Comparison of ENCODE assay signal across 1 cellular context in genomic region chr10:73840403-73841301, GRCh38.
TF ChIP-seq lines count a peak whose summit lies in the region.

No MANE protein-coding gene starts in this region.

TF ChIP-seq in HepG2, 621 proteins besides CTCF, POLR2A, EP300 and RAD21 (continued from another document and continues in another):
- TF ChIP-seq DZIP1 (CRISPR knock-in tag; IDR thresholded peaks at IDR 0.05) (no peak), KDM3A (CRISPR knock-in tag; IDR thresholded peaks at IDR 0.05; ENCODE audit: low read depth) (0 out of 2 replicates have a peak, but pooled peaks have one; percentile 31), ZNF253 (CRISPR knock-in tag; IDR thresholded peaks at IDR 0.05; ENCODE audit: borderline replicate concordance) (no peak), TBP (CRISPR knock-in tag; IDR thresholded peaks at IDR 0.05) (no peak), ZFP1 (CRISPR knock-in tag; IDR thresholded peaks at IDR 0.05) (0 out of 2 replicates have a peak, but pooled peaks have one; percentile 53), ZBTB33 (CRISPR knock-in tag; IDR thresholded peaks at IDR 0.05) (peak; percentile 21; the same call in 1 of the 2 replicates), ZNF280B (CRISPR knock-in tag; IDR thresholded peaks at IDR 0.05; ENCODE audit: borderline replicate concordance) (0 out of 2 replicates have a peak, but pooled peaks have one; percentile 18), JUND (CRISPR knock-in tag; IDR thresholded peaks at IDR 0.05) (no peak), REPIN1 (CRISPR knock-in tag; IDR thresholded peaks at IDR 0.05; ENCODE audit: borderline replicate concordance, low read depth) (0 out of 2 replicates have a peak, but pooled peaks have one; percentile 20), ZNF17 (CRISPR knock-in tag; IDR thresholded peaks at IDR 0.05) (no peak), FOXA3 (CRISPR knock-in tag; IDR thresholded peaks at IDR 0.05) (peak; percentile 80), ELF3 (CRISPR knock-in tag; IDR thresholded peaks at IDR 0.05) (peak; percentile 97), ZFP37 (CRISPR knock-in tag; IDR thresholded peaks at IDR 0.05; ENCODE audit: borderline replicate concordance) (no peak), CHD2 (IDR thresholded peaks at IDR 0.05; ENCODE audit: low read depth, low read length) (no peak), ZNF569 (CRISPR knock-in tag; IDR thresholded peaks at IDR 0.05; ENCODE audit: borderline replicate concordance) (no peak), RERE (CRISPR knock-in tag; IDR thresholded peaks at IDR 0.05; ENCODE audit: low read depth) (0 out of 2 replicates have a peak, but pooled peaks have one; percentile 19), TCF7 (IDR thresholded peaks at IDR 0.05; ENCODE audit: low read depth) (peak; percentile 46), NFAT5 (CRISPR knock-in tag; IDR thresholded peaks at IDR 0.05) (no peak), POGZ (CRISPR knock-in tag; IDR thresholded peaks at IDR 0.05) (peak; percentile 75), ZNF556 (CRISPR knock-in tag; IDR thresholded peaks at IDR 0.05; ENCODE audit: borderline replicate concordance) (peak; percentile 67; the same call in 1 of the 2 replicates), PITX1 (CRISPR knock-in tag; IDR thresholded peaks at IDR 0.05) (peak; percentile 66; the same call in 1 of the 2 replicates), RBM22 (optimal IDR thresholded peaks at IDR 0.05; ENCODE audit: low read length) (no peak), ZNF570 (CRISPR knock-in tag; IDR thresholded peaks at IDR 0.05; ENCODE audit: borderline replicate concordance) (no peak), ZFP90 (CRISPR knock-in tag; IDR thresholded peaks at IDR 0.05; ENCODE audit: borderline replicate concordance) (0 out of 2 replicates have a peak, but pooled peaks have one; percentile 56), MIER3 (CRISPR knock-in tag; IDR thresholded peaks at IDR 0.05; ENCODE audit: borderline replicate concordance) (peak; percentile 73; the same call in 1 of the 2 replicates), ZNF879 (CRISPR knock-in tag; IDR thresholded peaks at IDR 0.05) (no peak), KDM6A (CRISPR knock-in tag; IDR thresholded peaks at IDR 0.05; ENCODE audit: low read depth) (peak; percentile 89), CEBPG (CRISPR knock-in tag; IDR thresholded peaks at IDR 0.05) (peak; percentile 91), PATZ1 (CRISPR knock-in tag; IDR thresholded peaks at IDR 0.05) (peak; percentile 66; the same call in 1 of the 2 replicates), SIX4 (CRISPR knock-in tag; IDR thresholded peaks at IDR 0.05) (peak; percentile 27; the same call in 1 of the 2 replicates), DMAP1 (CRISPR knock-in tag; IDR thresholded peaks at IDR 0.05) (peak; percentile 77; the same call in 1 of the 2 replicates), HNF4A (CRISPR knock-in tag; IDR thresholded peaks at IDR 0.05) (peak; percentile 96), ZEB1 (IDR thresholded peaks at IDR 0.05; ENCODE audit: insufficient replicate concordance, low read depth) (peak; percentile 99), THRA (CRISPR knock-in tag; IDR thresholded peaks at IDR 0.05; ENCODE audit: borderline replicate concordance) (peak; percentile 99), ZNF124 (CRISPR knock-in tag; IDR thresholded peaks at IDR 0.05) (peak; percentile 55), ZNF891 (CRISPR knock-in tag; IDR thresholded peaks at IDR 0.05) (no peak), FOSL1 (CRISPR knock-in tag; IDR thresholded peaks at IDR 0.05; ENCODE audit: borderline replicate concordance) (no peak), CCDC6 (CRISPR knock-in tag; IDR thresholded peaks at IDR 0.05) (peak; percentile 30; the same call in 1 of the 2 replicates), ATM (IDR thresholded peaks at IDR 0.05; ENCODE audit: borderline replicate concordance) (no peak), NFKBIZ (CRISPR knock-in tag; IDR thresholded peaks at IDR 0.05) (0 out of 2 replicates have a peak, but pooled peaks have one; percentile 61), SPEN (CRISPR knock-in tag; IDR thresholded peaks at IDR 0.05; ENCODE audit: low read depth) (peak; percentile 47), MAFF (IDR thresholded peaks at IDR 0.05; ENCODE audit: low read depth, low read length) (no peak), ZNF776 (CRISPR knock-in tag; IDR thresholded peaks at IDR 0.05) (no peak), IRF2 (CRISPR knock-in tag; IDR thresholded peaks at IDR 0.05) (peak; percentile 62), ZBTB7A (CRISPR knock-in tag; IDR thresholded peaks at IDR 0.05) (no peak)
